In the genomic region with DNA sequence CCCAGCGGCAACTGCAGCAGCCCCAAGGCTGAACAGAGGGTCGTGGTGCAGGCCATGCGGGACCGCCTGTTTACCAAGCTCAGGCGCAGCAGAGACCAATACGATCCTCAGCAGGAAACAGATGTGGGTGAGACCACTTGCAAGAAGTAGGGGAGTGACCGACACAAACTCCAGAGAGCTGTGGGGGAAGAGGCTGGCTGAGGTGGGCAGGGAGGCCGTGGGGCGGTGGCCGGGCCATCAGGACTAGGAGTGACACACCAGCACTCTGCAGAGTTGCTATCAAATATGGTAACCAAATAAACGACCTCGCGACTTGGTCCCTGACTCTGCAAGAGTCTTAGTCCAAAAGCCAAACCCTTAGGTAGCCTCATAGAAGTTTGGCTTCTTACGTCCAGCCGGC, we compare ENCODE assay signal across 21 cellular contexts. TPM values are rescaled to one million over a fixed set of nuclear protein-coding genes. Genes with fewer than 3 reads are reported as not detected.
"Had no signal": no experiment of that assay in that cellular context is flagged by ENCODE, and none has a peak within 500 bp of the region (broad histone marks: within the 10 kb centered on the region; RNA-seq: fewer than 3 reads in every experiment).

No MANE protein-coding gene starts in this region.

- H3K9me3 ChIP-seq: colonic mucosa, esophagus muscularis mucosa, gastroesophageal sphincter, heart right ventricle, prostate gland, right atrium auricular region, transverse colon, vagina had no signal

- H3K27me3 ChIP-seq: colonic mucosa, esophagus muscularis mucosa, foreskin keratinocyte, gastroesophageal sphincter, heart right ventricle, right atrium auricular region, transverse colon, vagina had no signal

- ATAC-seq: foreskin keratinocyte; gastroesophageal sphincter; heart right ventricle; left ventricle myocardium superior; natural killer cell; sciatic nerve; stimulated activated effector memory CD8-positive, alpha-beta T cell treated with anti-CD3 and anti-CD28 coated beads, Interleukin-12 subunit alpha, Interleukin-12 subunit beta, amount 100 ng/mL, for 72 hours; stimulated activated naive CD8-positive, alpha-beta T cell treated with anti-CD3 and anti-CD28 coated beads, Interleukin-15, Interleukin-2, amounts not matched to agents 100 U/mL and 50 U/mL, for 24 hours had no signal

- H3K27ac ChIP-seq: colonic mucosa, esophagus muscularis mucosa, foreskin keratinocyte, gastroesophageal sphincter, heart right ventricle, prostate gland, right atrium auricular region, transverse colon, vagina had no signal

- DNase-seq: colonic mucosa; effector memory CD4-positive, alpha-beta T cell; foreskin keratinocyte; heart right ventricle; hippocampal formation; left ventricle myocardium superior; natural killer cell; occipital lobe; stimulated activated CD4-positive, alpha-beta T cell treated with anti-CD3 and anti-CD28 coated beads, Interleukin-2, amount 100 ng/mL, for 24 hours; stimulated activated CD4-positive, alpha-beta T cell treated with anti-CD3 and anti-CD28 coated beads, Interleukin-4, amount 100 ng/mL, for 24 hours; stimulated activated naive CD8-positive, alpha-beta T cell treated with anti-CD3 and anti-CD28 coated beads, Interleukin-15, Interleukin-2, amounts not matched to agents 100 U/mL and 50 U/mL, for 24 hours; transverse colon had no signal

- H3K4me3 ChIP-seq: colonic mucosa, esophagus muscularis mucosa, gastroesophageal sphincter, heart right ventricle, lung, prostate gland, right atrium auricular region, transverse colon, vagina had no signal

- H3K4me1 ChIP-seq: colonic mucosa, foreskin keratinocyte, vagina had no signal

RNA-seq across cellular contexts. Expression of gene AMN, which starts 30.6 kb away (rescaled TPM):
- total RNA-seq: endothelial cell of umbilical vein, left ventricle myocardium superior, occipital lobe had no signal
